9 cellular contexts compared by ENCODE assay signal in genomic region chr3:149145926-149146325, GRCh38. TPM values are rescaled to one million over a fixed set of nuclear protein-coding genes. Genes with fewer than 3 reads are reported as not detected.
A peak's percentile ranks its signal among the peaks of the same experiment; 100 is the strongest.
DNase-seq lines count a peak whose midpoint lies in the region; ATAC-seq and TF ChIP-seq lines count a peak whose summit lies in the region.
"Had no signal": no experiment of that assay in that cellular context is flagged by ENCODE, and none has a peak within 500 bp of the region (broad histone marks: within the 10 kb centered on the region; RNA-seq: fewer than 3 reads in every experiment).

No MANE protein-coding gene starts in this region.

- TF ChIP-seq CTCF in DOHH2 (IDR thresholded peaks at IDR 0.05; ENCODE audit: low read depth, low read length, poor library complexity, severe bottlenecking) (no peak), foreskin fibroblast (IDR thresholded peaks at IDR 0.05; ENCODE audit: low read depth, low read length) (no peak)

- H3K4me1 ChIP-seq in DOHH2 (ENCODE audit: control insufficient read depth, low read length), result peaks cover 24% of the 10 kb centered on the region

- H4K20me1 ChIP-seq in DOHH2 (ENCODE audit: control insufficient read depth, insufficient read depth, low read depth, low read length), result no peaks in the 10 kb centered on the region

- peak; percentile 72 for DNase-seq in germinal center (ENCODE audit: low spot score)
- DNase-seq in NCI-H526 (lab: John Stamatoyannopoulos, UW), result no peak
- no peak for DNase-seq in foreskin fibroblast
- no peak for DNase-seq in NCI-H774 (lab: John Stamatoyannopoulos, UW)
- DNase-seq in posterior vena cava (ENCODE audit: low spot score), result no peak
- DNase-seq: activated T-cell treated with anti-CD3 and anti-CD28 coated beads, Interleukin-2, amount 50 U/mL, for 48 hours had no signal

- no peaks in the 10 kb centered on the region for H3K9me3 ChIP-seq in DOHH2 (ENCODE audit: control insufficient read depth, insufficient read depth, low read length)

- H3F3A ChIP-seq in DOHH2 (ENCODE audit: control insufficient read depth, insufficient read depth), result no peaks in the 10 kb centered on the region

- H3K4me3 ChIP-seq in DOHH2 (ENCODE audit: low read length) (peak overlapping the region; percentile 7; the same call in 1 of the 2 replicates), foreskin fibroblast (ENCODE audit: low read depth in 1 of 2, low read length in 2 of 2) (no peak overlapping the region)

- no peaks in the 10 kb centered on the region for H3K79me2 ChIP-seq in DOHH2 (ENCODE audit: control insufficient read depth, low read length)

- no peaks in the 10 kb centered on the region for H3K9me2 ChIP-seq in DOHH2 (replicated peaks; ENCODE audit: control insufficient read depth, low read length)

- peak overlapping the region; percentile 50 for H3K27ac ChIP-seq in DOHH2 (ENCODE audit: low read depth, low read length)

- ATAC-seq in GM21526 (IDR thresholded peaks at IDR 0.05; ENCODE audit: low FRiP score, unreplicated experiment) (peak; percentile 77), HG03521 (IDR thresholded peaks at IDR 0.05; ENCODE audit: unreplicated experiment) (peak; percentile 52)

- peaks cover 45% of the 10 kb centered on the region for H3K36me3 ChIP-seq in DOHH2 (ENCODE audit: control insufficient read depth, low read length)

- intact Hi-C loops in posterior vena cava (cut with DNase I), result no loop called here

- peak overlapping the region; percentile 39 for H3K4me2 ChIP-seq in DOHH2 (ENCODE audit: low read length)

- no peaks in the 10 kb centered on the region for H3K27me3 ChIP-seq in DOHH2 (ENCODE audit: control insufficient read depth, low read length)

RNA-seq across cellular contexts. Expression of gene HPS3, which starts 16.5 kb away (rescaled TPM):
- 10 to 100 TPM; 14.5 to 16.3 TPM for total RNA-seq in posterior vena cava

RNA-seq across cellular contexts. Expression of gene HLTF, which starts 59.6 kb away (rescaled TPM):
- 10 to 100 TPM; 20.8 to 25.8 TPM for total RNA-seq in posterior vena cava
